Comparison of ENCODE assay signal across 8 cellular contexts in the genomic region with DNA sequence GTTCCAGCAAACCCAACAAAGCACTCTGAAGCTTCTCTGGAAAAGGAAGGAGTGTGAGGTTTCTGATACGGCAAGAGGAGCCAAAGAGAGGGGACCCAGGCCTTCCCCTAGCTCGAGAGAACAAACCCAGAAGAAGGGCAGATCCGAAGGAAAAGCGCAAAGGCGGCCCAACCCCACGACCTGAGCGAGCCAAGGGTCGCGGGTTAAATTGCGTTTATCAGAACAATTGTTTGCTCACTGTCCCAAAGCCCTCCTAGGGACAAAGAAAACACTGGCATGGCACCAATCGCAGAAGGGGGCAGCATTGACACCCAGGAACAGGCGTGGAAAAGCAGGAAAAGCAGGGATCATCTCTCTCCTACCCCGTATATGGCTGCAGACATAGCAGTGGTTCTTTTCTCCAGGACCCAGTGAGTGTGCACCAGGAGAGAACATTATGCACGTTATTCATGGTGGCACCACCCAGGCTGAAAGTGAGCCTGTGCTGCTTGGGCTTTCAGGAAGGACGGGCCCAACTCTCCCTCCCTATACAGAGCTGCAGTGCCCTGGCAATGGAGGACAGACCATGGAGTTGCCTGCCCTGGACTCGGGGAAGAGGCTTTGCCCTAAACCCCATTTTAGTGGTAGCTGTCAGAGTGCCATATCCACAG.
DNase-seq lines count a peak whose midpoint lies in the region; ATAC-seq and TF ChIP-seq lines count a peak whose summit lies in the region.
"Not testable (repeated sequence)": the region's sequence is repeated elsewhere in the genome, so short reads cannot be mapped to it uniquely, and the experiment has no call there.

No MANE protein-coding gene starts in this region.

- not testable (repeated sequence) for BruUV-seq in A673 (replicated peaks; lab: Mats Ljungman, UMichigan); Panc1 (replicated peaks; lab: Mats Ljungman, UMichigan)

- DNase-seq in A673 (ENCODE audit: low spot score); GM23248; Panc1 (ENCODE audit: low read depth, low spot score); activated T-helper 1 cell treated with anti-CD3 and anti-CD28 coated beads, Interleukin-12 subunit alpha, Interleukin-12 subunit beta, Interleukin-2, Interleukin-4 antibody, amounts not matched to agents 30 ng/mL and 10 ng/mL and 1 ng/mL, durations not matched to agents 14 hours and 24 hours and 36 hours (ENCODE audit: low spot score); left cardiac atrium: not testable (repeated sequence)
- peak in 1 of 2 donors; percentile 4 for DNase-seq in left lung
- DNase-seq in posterior vena cava (ENCODE audit: low spot score) = peak; percentile 68

- not testable (repeated sequence) for H3F3A ChIP-seq in GM23248 (ENCODE audit: insufficient read depth)

- H3K79me2 ChIP-seq in GM23248 (ENCODE audit: insufficient read depth) = not testable (repeated sequence)

- 3 to 6% methylated on average over 4 to 10 of the region's 16 CpGs for WGBS in GM23248 (ENCODE audit: low coverage in 1 of 2, low lambda C conversion rate in 2 of 2, missing lambda C conversion rate in 2 of 2), 2 experiments

- H3K4me3 Mint-ChIP-seq in activated T-helper 1 cell treated with anti-CD3 and anti-CD28 coated beads, Interleukin-12 subunit alpha, Interleukin-12 subunit beta, Interleukin-2, Interleukin-4 antibody, amounts not matched to agents 30 ng/mL and 10 ng/mL and 1 ng/mL, durations not matched to agents 14 hours and 24 hours and 36 hours = peak overlapping the region; percentile 49
- peak overlapping the region; percentile 61 for H3K4me3 Mint-ChIP-seq in dendritic cell treated with granulocyte-macrophage colony-stimulating factor and Interleukin-4, amounts not matched to agents 40 ng/mL and 50 ng/mL, for 4 days

- not testable (repeated sequence) for H3K9ac ChIP-seq in GM23248

- in situ Hi-C loops in GM23248 (cut with MboI); Panc1 (cut with HindIII; ENCODE audit: low pct_unique_long_range_greater_than_20kb, low sequenced_read_pairs): not testable (repeated sequence)

- not testable (repeated sequence) for H3K4me1 Mint-ChIP-seq in activated T-helper 1 cell treated with anti-CD3 and anti-CD28 coated beads, Interleukin-12 subunit alpha, Interleukin-12 subunit beta, Interleukin-2, Interleukin-4 antibody, amounts not matched to agents 30 ng/mL and 10 ng/mL and 1 ng/mL, durations not matched to agents 14 hours and 24 hours and 36 hours (ENCODE audit: low read depth); dendritic cell treated with granulocyte-macrophage colony-stimulating factor and Interleukin-4, amounts not matched to agents 40 ng/mL and 50 ng/mL, for 4 days (ENCODE audit: low read depth)

- H3K9me3 Mint-ChIP-seq in activated T-helper 1 cell treated with anti-CD3 and anti-CD28 coated beads, Interleukin-12 subunit alpha, Interleukin-12 subunit beta, Interleukin-2, Interleukin-4 antibody, amounts not matched to agents 30 ng/mL and 10 ng/mL and 1 ng/mL, durations not matched to agents 14 hours and 24 hours and 36 hours; dendritic cell treated with granulocyte-macrophage colony-stimulating factor and Interleukin-4, amounts not matched to agents 40 ng/mL and 50 ng/mL, for 4 days: not testable (repeated sequence)

- intact Hi-C loops in A673 (cut with micrococcal nuclease; ENCODE audit: unreplicated experiment); Panc1 (cut with micrococcal nuclease; ENCODE audit: unreplicated experiment); activated T-helper 1 cell treated with anti-CD3 and anti-CD28 coated beads, Interleukin-12 subunit alpha, Interleukin-12 subunit beta, Interleukin-2, Interleukin-4 antibody, amounts not matched to agents 30 ng/mL and 10 ng/mL and 1 ng/mL, durations not matched to agents 14 hours and 24 hours and 36 hours (cut with micrococcal nuclease); dendritic cell treated with granulocyte-macrophage colony-stimulating factor and Interleukin-4, amounts not matched to agents 40 ng/mL and 50 ng/mL, for 4 days (cut with micrococcal nuclease); left cardiac atrium (cut with DNase I); left lung (cut with DNase I); posterior vena cava (cut with DNase I): not testable (repeated sequence)

- not testable (repeated sequence) for H2AFZ ChIP-seq in GM23248

- CTCF ChIA-PET in A673 (lab: Charles Lee); Panc1 (lab: Charles Lee): not testable (repeated sequence)

- not testable (repeated sequence) for H3K27ac Mint-ChIP-seq in activated T-helper 1 cell treated with anti-CD3 and anti-CD28 coated beads, Interleukin-12 subunit alpha, Interleukin-12 subunit beta, Interleukin-2, Interleukin-4 antibody, amounts not matched to agents 30 ng/mL and 10 ng/mL and 1 ng/mL, durations not matched to agents 14 hours and 24 hours and 36 hours; dendritic cell treated with granulocyte-macrophage colony-stimulating factor and Interleukin-4, amounts not matched to agents 40 ng/mL and 50 ng/mL, for 4 days

- not testable (repeated sequence) for H3K4me2 ChIP-seq in GM23248 (ENCODE audit: unreplicated experiment)

- not testable (repeated sequence) for H3K9me2 ChIP-seq in GM23248 (ENCODE audit: insufficient read depth)

- peak; percentile 47 for ATAC-seq in Panc1
- ATAC-seq in left cardiac atrium = peak; percentile 15 to 30
- ATAC-seq in left lung = peak; percentile 18

- POLR2A ChIA-PET in A673 (lab: Charles Lee; ENCODE audit: low non-redundant PET); Panc1 (lab: Charles Lee): not testable (repeated sequence)

- H4K20me1 ChIP-seq in GM23248 (ENCODE audit: insufficient read depth) = not testable (repeated sequence)

- H3K4me3 ChIP-seq in A673 (ENCODE audit: low read depth, low read length, poor library complexity, severe bottlenecking) (peak overlapping the region; percentile 72), GM23248 (peak overlapping the region; percentile 81), left lung (peak overlapping the region in 1 of 2 donors; percentile 36)
- H3K4me3 ChIP-seq in Panc1 (ENCODE audit: low read depth in 2 of 2, low read length in 2 of 2) = not testable (repeated sequence)

- H3K9me3 ChIP-seq in A673 (ENCODE audit: low read depth, low read length, poor library complexity, severe bottlenecking); GM23248 (ENCODE audit: low read depth); Panc1 (ENCODE audit: control insufficient read depth, insufficient read depth, low read depth, low read length); left lung: not testable (repeated sequence)

- H3K27ac ChIP-seq in A673 (ENCODE audit: low read depth, low read length, poor library complexity, severe bottlenecking); GM23248; Panc1 (ENCODE audit: low read length); left lung: not testable (repeated sequence)

- not testable (repeated sequence) for H3K36me3 Mint-ChIP-seq in activated T-helper 1 cell treated with anti-CD3 and anti-CD28 coated beads, Interleukin-12 subunit alpha, Interleukin-12 subunit beta, Interleukin-2, Interleukin-4 antibody, amounts not matched to agents 30 ng/mL and 10 ng/mL and 1 ng/mL, durations not matched to agents 14 hours and 24 hours and 36 hours (ENCODE audit: low read depth); dendritic cell treated with granulocyte-macrophage colony-stimulating factor and Interleukin-4, amounts not matched to agents 40 ng/mL and 50 ng/mL, for 4 days (ENCODE audit: low read depth)

- not testable (repeated sequence) for TF ChIP-seq CTCF in A673 (conservative IDR thresholded peaks at IDR 0.05; ENCODE audit: low read depth, low read length); Panc1 (IDR thresholded peaks at IDR 0.05); left lung (IDR thresholded peaks at IDR 0.05)

- H3K27me3 Mint-ChIP-seq in activated T-helper 1 cell treated with anti-CD3 and anti-CD28 coated beads, Interleukin-12 subunit alpha, Interleukin-12 subunit beta, Interleukin-2, Interleukin-4 antibody, amounts not matched to agents 30 ng/mL and 10 ng/mL and 1 ng/mL, durations not matched to agents 14 hours and 24 hours and 36 hours (ENCODE audit: insufficient read depth); dendritic cell treated with granulocyte-macrophage colony-stimulating factor and Interleukin-4, amounts not matched to agents 40 ng/mL and 50 ng/mL, for 4 days: not testable (repeated sequence)

- not testable (repeated sequence) for H3K27me3 ChIP-seq in A673 (replicated peaks; ENCODE audit: insufficient read depth, low read depth, low read length, poor library complexity); GM23248 (replicated peaks; ENCODE audit: insufficient read depth); Panc1 (ENCODE audit: control insufficient read depth, insufficient read depth, low read length); left lung

- not testable (repeated sequence) for H3K4me1 ChIP-seq in A673 (ENCODE audit: insufficient read depth, low read length, poor library complexity, severe bottlenecking); GM23248 (ENCODE audit: insufficient read depth); Panc1 (ENCODE audit: control insufficient read depth, insufficient read depth, low read length); left lung

- H3K36me3 ChIP-seq in A673 (ENCODE audit: insufficient read depth, low read length, poor library complexity, severe bottlenecking); GM23248 (ENCODE audit: low read depth); Panc1 (ENCODE audit: control insufficient read depth, insufficient read depth, low read length); left lung: not testable (repeated sequence)
